In genomic region chr3:188926141-188926540, GRCh38 we compare ENCODE assay signal across 21 cellular contexts.
"Had no signal": no experiment of that assay in that cellular context is flagged by ENCODE, and none has a peak within 500 bp of the region (broad histone marks: within the 10 kb centered on the region; RNA-seq: fewer than 3 reads in every experiment).

No MANE protein-coding gene starts in this region.

- H3K9me3 ChIP-seq: esophagus muscularis mucosa, neutrophil, testis, tibial nerve, upper lobe of right lung, vagina had no signal

- H3K36me3 ChIP-seq: esophagus muscularis mucosa, neutrophil, tibial nerve, upper lobe of right lung, vagina had no signal

- H3K27ac ChIP-seq: dorsolateral prefrontal cortex, esophagus muscularis mucosa, hepatocyte, neutrophil, testis, upper lobe of right lung, vagina had no signal

- H3K79me2 ChIP-seq: hepatocyte had no signal

- H3K27ac Mint-ChIP-seq: naive thymus-derived CD8-positive, alpha-beta T cell; progenitor cell of endocrine pancreas; stimulated activated naive B cell treated with anti-CD40 and anti-IgM and Interleukin-4, amounts not matched to agents 10 μg/mL and 1 μg/mL and 100 μg/mL, for 72 hours; stimulated activated naive CD8-positive, alpha-beta T cell treated with anti-CD3 and anti-CD28 coated beads, Interleukin-15, amount 100 ng/mL, for 72 hours had no signal

- H3K4me2 ChIP-seq: hepatocyte had no signal

- H3K27me3 Mint-ChIP-seq: stimulated activated naive CD8-positive, alpha-beta T cell treated with anti-CD3 and anti-CD28 coated beads, Interleukin-15, amount 100 ng/mL, for 72 hours had no signal

- H3K4me3 Mint-ChIP-seq: naive thymus-derived CD8-positive, alpha-beta T cell; stimulated activated naive B cell treated with anti-CD40 and anti-IgM and Interleukin-4, amounts not matched to agents 10 μg/mL and 1 μg/mL and 100 μg/mL, for 72 hours; stimulated activated naive CD8-positive, alpha-beta T cell treated with anti-CD3 and anti-CD28 coated beads, Interleukin-15, amount 100 ng/mL, for 72 hours had no signal

- DNase-seq: cortex of kidney; effector CD8-positive, alpha-beta T cell; foreskin melanocyte; head of caudate nucleus; left colon; mesendoderm; naive thymus-derived CD8-positive, alpha-beta T cell; right cardiac atrium; stimulated activated CD4-positive, alpha-beta T cell treated with anti-CD3 and anti-CD28 coated beads, Interleukin-2, amount 100 ng/mL, for 24 hours; stimulated activated CD4-positive, alpha-beta T cell treated with anti-CD3 and anti-CD28 coated beads, Interleukin-4, amount 100 ng/mL, for 4 hours; stimulated activated naive B cell treated with anti-CD40 and anti-IgM and Interleukin-4, amounts not matched to agents 10 μg/mL and 1 μg/mL and 100 μg/mL, for 72 hours; stimulated activated naive CD8-positive, alpha-beta T cell treated with anti-CD3 and anti-CD28 coated beads, Interleukin-15, amount 100 ng/mL, for 72 hours; testis; upper lobe of right lung had no signal

- H2AFZ ChIP-seq: hepatocyte had no signal

- H3K36me3 Mint-ChIP-seq: naive thymus-derived CD8-positive, alpha-beta T cell; stimulated activated naive B cell treated with anti-CD40 and anti-IgM and Interleukin-4, amounts not matched to agents 10 μg/mL and 1 μg/mL and 100 μg/mL, for 72 hours had no signal

- H3K4me3 ChIP-seq: dorsolateral prefrontal cortex, esophagus muscularis mucosa, hepatocyte, tibial nerve, upper lobe of right lung, vagina had no signal

- H3K4me1 ChIP-seq: testis, upper lobe of right lung, vagina had no signal

- H3K27me3 ChIP-seq: dorsolateral prefrontal cortex, esophagus muscularis mucosa, hepatocyte, neutrophil, testis, tibial nerve, upper lobe of right lung, vagina had no signal

- H3K9me3 Mint-ChIP-seq: naive thymus-derived CD8-positive, alpha-beta T cell had no signal

- ATAC-seq: left colon; naive thymus-derived CD8-positive, alpha-beta T cell; right cardiac atrium; stimulated activated naive B cell treated with anti-CD40 and anti-IgM and Interleukin-4, amounts not matched to agents 10 μg/mL and 1 μg/mL and 100 μg/mL, for 72 hours; stimulated activated naive CD8-positive, alpha-beta T cell treated with anti-CD3 and anti-CD28 coated beads, Interleukin-15, amount 100 ng/mL, for 72 hours; upper lobe of right lung had no signal
